ENCODE assay signal across 23 cellular contexts in genomic region chr2:47201224-47201623, GRCh38. TPM values are rescaled to one million over a fixed set of nuclear protein-coding genes. Genes with fewer than 3 reads are reported as not detected.
DNase-seq lines count a peak whose midpoint lies in the region; ATAC-seq and TF ChIP-seq lines count a peak whose summit lies in the region.
"Had no signal": no experiment of that assay in that cellular context is flagged by ENCODE, and none has a peak within 500 bp of the region (broad histone marks: within the 10 kb centered on the region; RNA-seq: fewer than 3 reads in every experiment).

No MANE protein-coding gene starts in this region.

- in situ Hi-C loops in GM23248 (cut with MboI), result no loop called here

- WGBS in GM23248 (ENCODE audit: low coverage in 1 of 2, low lambda C conversion rate in 2 of 2, missing lambda C conversion rate in 2 of 2), 2 experiments, result 85 to 92% methylated on average over 2 of the region's 2 CpGs

- DNase-seq in GM23248, result peak; percentile 38
- DNase-seq in RWPE2 (ENCODE audit: low spot score), result no peak
- DNase-seq in fibroblast of the aortic adventitia (ENCODE audit: low read depth), result peak; percentile 44
- no peak for DNase-seq in sciatic nerve (ENCODE audit: low spot score)
- DNase-seq in Kasumi-1 (lab: John Stamatoyannopoulos, UW), result no peak
- DNase-seq: activated CD4-positive, alpha-beta T cell treated with anti-CD3 and anti-CD28 coated beads, Interleukin-2, amount 10 ng/mL, durations not matched to agents 7 days and 5 days; activated effector memory CD4-positive, alpha-beta T cell treated with anti-CD3 and anti-CD28 coated beads, Interleukin-2, amount 50 U/mL, for 16 hours; amygdala; CD8-positive, alpha-beta memory T cell; endodermal cell; foreskin keratinocyte; hypothalamus; kidney; NCI-H2107; NCI-H524 treated with DMSO at 0.1 percent for 48 hours; psoas muscle; SHP77 had no signal

- intact Hi-C loops in sciatic nerve (cut with DNase I), result no loop called here

- H3K27ac ChIP-seq in GM23248 (no peak overlapping the region), RWPE2 (ENCODE audit: poor library complexity, severe bottlenecking) (peak overlapping the region; percentile 79)
- H3K27ac ChIP-seq: foreskin keratinocyte, psoas muscle had no signal

- no peak overlapping the region for H3K4me3 ChIP-seq in GM23248
- H3K4me3 ChIP-seq in RWPE2 (ENCODE audit: severe bottlenecking), result no peak overlapping the region
- no peak overlapping the region for H3K4me3 ChIP-seq in fibroblast of the aortic adventitia (ENCODE audit: low read depth, low read length)
- H3K4me3 ChIP-seq: psoas muscle had no signal

- no peaks in the 10 kb centered on the region for H3K36me3 ChIP-seq in GM23248 (ENCODE audit: low read depth)
- no peaks in the 10 kb centered on the region for H3K36me3 ChIP-seq in RWPE2 (ENCODE audit: low read depth)

- peaks cover 12% of the 10 kb centered on the region for H3F3A ChIP-seq in GM23248 (ENCODE audit: insufficient read depth)

- no peak overlapping the region for H2AFZ ChIP-seq in GM23248

- H3K9me3 ChIP-seq in GM23248 (ENCODE audit: low read depth), result no peaks in the 10 kb centered on the region
- no peaks in the 10 kb centered on the region for H3K9me3 ChIP-seq in RWPE2 (ENCODE audit: severe bottlenecking)
- H3K9me3 ChIP-seq: psoas muscle had no signal

- no peaks in the 10 kb centered on the region; the same call in 1 of the 2 replicates for H3K79me2 ChIP-seq in GM23248 (ENCODE audit: insufficient read depth)

- H3K4me2 ChIP-seq in GM23248 (ENCODE audit: unreplicated experiment), result peak overlapping the region; percentile 9

- no peak overlapping the region for H3K9ac ChIP-seq in GM23248

- H3K9me2 ChIP-seq in GM23248 (ENCODE audit: insufficient read depth), result no peaks in the 10 kb centered on the region

- ATAC-seq in RWPE2 (ENCODE audit: low read depth) (no peak), sciatic nerve (peak; percentile 66), HG02938 (IDR thresholded peaks at IDR 0.05; ENCODE audit: unreplicated experiment) (no peak), GM18519 (IDR thresholded peaks at IDR 0.05; ENCODE audit: low FRiP score, unreplicated experiment) (no peak), GM21529 (IDR thresholded peaks at IDR 0.05; ENCODE audit: unreplicated experiment) (no peak)
- ATAC-seq: foreskin keratinocyte, psoas muscle had no signal

- H4K20me1 ChIP-seq in GM23248 (ENCODE audit: insufficient read depth), result no peaks in the 10 kb centered on the region

- TF ChIP-seq CTCF in RWPE2 (IDR thresholded peaks at IDR 0.05; ENCODE audit: poor library complexity, severe bottlenecking) (no peak), fibroblast of the aortic adventitia (IDR thresholded peaks at IDR 0.05; ENCODE audit: insufficient read depth, low read length) (no peak)

- H3K27me3 ChIP-seq in GM23248 (replicated peaks; ENCODE audit: insufficient read depth) (no peaks in the 10 kb centered on the region), RWPE2 (ENCODE audit: insufficient read depth, poor library complexity, severe bottlenecking) (no peaks in the 10 kb centered on the region)
- H3K27me3 ChIP-seq: foreskin keratinocyte had no signal

- H3K4me1 ChIP-seq in GM23248 (ENCODE audit: insufficient read depth) (peaks cover 49% of the 10 kb centered on the region), RWPE2 (ENCODE audit: insufficient read depth, poor library complexity, severe bottlenecking) (peaks cover 11% of the 10 kb centered on the region)
- H3K4me1 ChIP-seq: psoas muscle had no signal

RNA-seq across cellular contexts. Expression of gene CALM2, which starts 24.9 kb away (rescaled TPM):
- 1,056 and 1,083 TPM in 2 replicates for total RNA-seq in GM23248 (2014; rRNA removed; shearing (Covaris generic))
- polyA plus RNA-seq in GM23248 (2016; fragmentation: Nextera tagmentation; extraction: Ambion mirVana), result 2,147 and 2,171 TPM in 2 replicates
- total RNA-seq in fibroblast of the aortic adventitia (ENCODE audit: low replicate concordance), result 511 and 806 TPM in 2 replicates
- total RNA-seq in sciatic nerve, result 751 TPM

RNA-seq across cellular contexts. Expression of gene STPG4, which starts 46.1 kb away (rescaled TPM):
- not detected in 2 replicates for total RNA-seq in GM23248 (2014; rRNA removed; shearing (Covaris generic))
- polyA plus RNA-seq in GM23248 (2016; fragmentation: Nextera tagmentation; extraction: Ambion mirVana), result not detected in 2 replicates
- total RNA-seq in fibroblast of the aortic adventitia (ENCODE audit: low replicate concordance) (0.09 TPM in 1 of 2 replicates, not detected in the other), sciatic nerve (0.89 TPM)
- total RNA-seq: CD8-positive, alpha-beta memory T cell; kidney; mesenteric fat pad; psoas muscle; subcutaneous adipose tissue had no signal
- polyA plus RNA-seq: CD8-positive, alpha-beta memory T cell; foreskin keratinocyte; neural cell had no signal

Comparison
In these comparisons a context has a peak if more than half of its experiments do, and no peak if none do; other contexts are left out.
1. DNase-seq: peak in GM23248 (single experiment) and fibroblast of the aortic adventitia (single experiment); none in RWPE2 (single experiment), sciatic nerve (single experiment) and Kasumi-1 (0 of 2).